In the genomic region with DNA sequence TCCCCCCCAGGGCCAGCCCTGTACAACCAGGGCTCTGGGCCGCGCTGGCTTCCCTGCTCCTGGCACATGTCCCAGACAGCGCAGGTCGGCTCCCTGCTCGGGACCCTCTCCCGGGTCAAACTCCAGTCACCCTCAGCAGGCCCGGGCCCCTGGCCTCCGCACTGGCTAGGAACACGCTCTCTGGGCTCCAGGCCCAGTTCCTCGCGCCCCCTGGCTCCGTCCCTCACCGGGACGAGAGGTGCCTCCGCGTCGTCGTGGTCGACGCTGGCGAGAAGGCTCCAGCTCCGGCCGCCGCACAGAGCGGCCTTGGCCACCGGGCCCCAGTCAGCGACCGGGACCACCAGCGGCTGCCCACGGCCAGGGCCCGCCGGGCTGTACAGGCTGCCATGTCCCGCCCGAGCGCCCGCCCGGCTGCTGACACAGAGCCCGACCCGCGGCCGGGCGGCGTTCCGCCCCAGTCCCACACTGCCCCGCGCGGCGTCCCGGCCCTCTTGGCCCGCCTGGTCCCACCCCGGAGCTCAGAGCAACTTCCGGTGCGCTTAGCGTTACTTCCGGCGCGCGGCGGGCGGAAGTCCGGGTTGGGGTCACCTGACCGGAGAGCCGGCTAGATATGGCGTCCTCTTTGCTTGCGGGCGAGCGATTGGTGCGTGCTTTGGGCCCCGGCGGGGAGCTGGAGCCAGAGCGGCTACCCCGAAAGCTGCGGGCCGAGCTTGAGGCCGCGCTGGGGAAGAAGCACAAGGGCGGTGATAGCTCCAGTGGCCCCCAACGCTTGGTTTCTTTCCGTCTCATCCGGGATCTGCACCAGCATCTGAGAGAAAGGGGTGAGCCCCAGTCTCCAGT, we compare ENCODE assay signal across 8 cellular contexts. TPM values are rescaled to one million over a fixed set of nuclear protein-coding genes. Genes with fewer than 3 reads are reported as not detected.
DNase-seq lines count a peak whose midpoint lies in the region; ATAC-seq and TF ChIP-seq lines count a peak whose summit lies in the region.

TSS of gene POLDIP2 (minus strand) at position 467 of the 840 bp plus-strand sequence. CDS start at position 388, 79 bp downstream.

- DNase-seq in Ammon's horn (ENCODE audit: low spot score) (peak; percentile 93), NCI-H524 (lab: John Stamatoyannopoulos, UW) (peak; percentile 92 to 98), chondrocyte (ENCODE audit: low spot score) (peak; percentile 98), kidney tubule cell (ENCODE audit: low spot score) (peak; percentile 95)
- peak; percentile 98 for DNase-seq in activated CD4-positive, alpha-beta T cell treated with anti-CD3 and anti-CD28 coated beads for 36 hours
- DNase-seq in stimulated activated CD4-positive, alpha-beta T cell treated with anti-CD3 and anti-CD28 coated beads, Interleukin-1b, Interleukin-23, amount 100 ng/mL, for 1 hour (ENCODE audit: low read depth in 2 of 2), result peak; percentile 87 to 89

- H3K4me3 Mint-ChIP-seq in activated CD4-positive, alpha-beta T cell treated with anti-CD3 and anti-CD28 coated beads for 36 hours, result peak within 1 kb of the TSS; percentile 80
- peak within 1 kb of the TSS; percentile 92 for H3K4me3 Mint-ChIP-seq in chondrocyte (ENCODE audit: unreplicated experiment)

- peak within 1 kb of the TSS; percentile 91 for H3K27ac Mint-ChIP-seq in activated CD4-positive, alpha-beta T cell treated with anti-CD3 and anti-CD28 coated beads for 36 hours
- H3K27ac Mint-ChIP-seq in chondrocyte (ENCODE audit: unreplicated experiment), result peak within 1 kb of the TSS; percentile 91

- intact Hi-C loops in activated CD4-positive, alpha-beta T cell treated with anti-CD3 and anti-CD28 coated beads for 36 hours (cut with DNase I, micrococcal nuclease), result loop anchor here (1.0 to 10.0 kb wide), 12 partner anchors 14 to 354 kb away; partner anchors contain the start of genes IFT20 (in 2 of the 2), SARM1 (in 2 of the 2), TNFAIP1 (in 2 of the 2) and UNC119 (in 2 of the 2)

- peak; percentile 52 for TF ChIP-seq CTCF in chondrocyte (IDR thresholded peaks at IDR 0.05)

- POLR2A ChIA-PET in activated CD4-positive, alpha-beta T cell treated with anti-CD3 and anti-CD28 coated beads for 36 hours (lab: Charles Lee), result interaction anchor here (0.6 to 3.3 kb wide), 6 partner anchors 10 to 86 kb away, joined by 3 to 39 read pairs (median 4); partner anchors contain the start of genes IFT20, SARM1, TNFAIP1 and VTN

- peak; percentile 97 for ATAC-seq in HG03432 (IDR thresholded peaks at IDR 0.05; ENCODE audit: unreplicated experiment)
- ATAC-seq in activated CD4-positive, alpha-beta T cell treated with anti-CD3 and anti-CD28 coated beads for 36 hours, result peak; percentile 99

- H3K9me3 Mint-ChIP-seq in activated CD4-positive, alpha-beta T cell treated with anti-CD3 and anti-CD28 coated beads for 36 hours (ENCODE audit: low read depth), result no peaks in the 10 kb centered on the region
- no peaks in the 10 kb centered on the region for H3K9me3 Mint-ChIP-seq in chondrocyte (ENCODE audit: low read depth)

- peaks cover 28% of the 10 kb centered on the region for H3K4me1 Mint-ChIP-seq in activated CD4-positive, alpha-beta T cell treated with anti-CD3 and anti-CD28 coated beads for 36 hours
- H3K4me1 Mint-ChIP-seq in chondrocyte (ENCODE audit: low read depth), result peaks cover 24% of the 10 kb centered on the region

- TF ChIP-seq POLR2A in GM19193 (IDR thresholded peaks at IDR 0.05; ENCODE audit: extremely low read depth, insufficient read depth, insufficient read length), result peak; percentile 96

- H3K27me3 Mint-ChIP-seq in activated CD4-positive, alpha-beta T cell treated with anti-CD3 and anti-CD28 coated beads for 36 hours, result no peaks in the 10 kb centered on the region
- H3K27me3 Mint-ChIP-seq in chondrocyte (ENCODE audit: low read depth), result no peaks in the 10 kb centered on the region

- H3K36me3 Mint-ChIP-seq in activated CD4-positive, alpha-beta T cell treated with anti-CD3 and anti-CD28 coated beads for 36 hours (ENCODE audit: low read depth), result peaks cover 35% of the 10 kb centered on the region
- H3K36me3 Mint-ChIP-seq in chondrocyte (ENCODE audit: low read depth), result peaks cover 17% of the 10 kb centered on the region

- CTCF ChIA-PET in activated CD4-positive, alpha-beta T cell treated with anti-CD3 and anti-CD28 coated beads for 36 hours (lab: Charles Lee), result interaction anchor here (0.5 to 4.7 kb wide), 14 partner anchors 10 to 316 kb away, joined by 3 to 25 read pairs (median 4); partner anchors contain the start of genes IFT20, PIGS, SARM1 and TNFAIP1

RNA-seq across cellular contexts. Expression of gene POLDIP2, which starts in this region (rescaled TPM):
- total RNA-seq in activated CD4-positive, alpha-beta T cell treated with anti-CD3 and anti-CD28 coated beads for 36 hours, result 10 to 100 TPM; 84.9 to 98.4 TPM
- total RNA-seq in chondrocyte, result 70.1 to 70.8 TPM (median 70.4 TPM) in 3 replicates

Comparison
In these comparisons a context has a peak if more than half of its experiments do, and no peak if none do; other contexts are left out.
1. Peak in every context shown above with its lines: DNase-seq and ATAC-seq.